8 cellular contexts compared by ENCODE assay signal in genomic region chr14:54776361-54777001, GRCh38.
A peak's percentile ranks its signal among the peaks of the same experiment; 100 is the strongest.
DNase-seq lines count a peak whose midpoint lies in the region; ATAC-seq lines count a peak whose summit lies in the region.

No MANE protein-coding gene starts in this region.

- peak overlapping the region in 4 of 10 donors; percentile 6 to 63 (median 38) for H3K27ac Mint-ChIP-seq in naive thymus-derived CD8-positive, alpha-beta T cell

- peaks cover 16 to 48% (median 29%) of the 10 kb centered on the region in 4 donors for H3K4me1 Mint-ChIP-seq in naive thymus-derived CD8-positive, alpha-beta T cell

- DNase-seq in C1 segment of cervical spinal cord (lab: John Stamatoyannopoulos, UW) (peak in 9 of 14 donors; percentile 12 to 45 (median 29)), UCSD-AML1 (lab: John Stamatoyannopoulos, UW; ENCODE audit: unreplicated experiment) (peak; percentile 60), brain pericyte (ENCODE audit: low read depth, low spot score) (peak; percentile 5), NCI-H446 (lab: John Stamatoyannopoulos, UW) (no peak)
- DNase-seq in naive thymus-derived CD8-positive, alpha-beta T cell: peak in 9 of 10 donors; percentile 12 to 43 (median 35)
- no peak for DNase-seq in effector CD8-positive, alpha-beta T cell (lab: John Stamatoyannopoulos, UW)

- ATAC-seq in HG03354 (IDR thresholded peaks at IDR 0.05; ENCODE audit: poor library complexity, severe bottlenecking, unreplicated experiment): peak; percentile 33
- ATAC-seq in naive thymus-derived CD8-positive, alpha-beta T cell: peak; percentile 8 to 27
- ATAC-seq in GM19328 (IDR thresholded peaks at IDR 0.05; ENCODE audit: unreplicated experiment): no peak

- peaks cover 4 to 36% (median 11%) of the 10 kb centered on the region in 5 donors for H3K27me3 Mint-ChIP-seq in naive thymus-derived CD8-positive, alpha-beta T cell

- H3K4me3 Mint-ChIP-seq in naive thymus-derived CD8-positive, alpha-beta T cell: peak overlapping the region; percentile 15 to 78 (median 50)

- no peaks in the 10 kb centered on the region for H3K36me3 Mint-ChIP-seq in naive thymus-derived CD8-positive, alpha-beta T cell

- no peaks in the 10 kb centered on the region for H3K9me3 Mint-ChIP-seq in naive thymus-derived CD8-positive, alpha-beta T cell

- POLR2A ChIA-PET in naive thymus-derived CD8-positive, alpha-beta T cell (lab: Charles Lee): no interaction called here

Comparison
In these comparisons a context has a peak if more than half of its experiments do, and no peak if none do; other contexts are left out.
1. DNase-seq: peak in C1 segment of cervical spinal cord (9 of 14), UCSD-AML1 (single experiment), brain pericyte (single experiment) and naive thymus-derived CD8-positive, alpha-beta T cell (9 of 10); none in effector CD8-positive, alpha-beta T cell (single experiment) and NCI-H446 (0 of 2).